17 cellular contexts compared by ENCODE assay signal in genomic region chr2:190935054-190935453, GRCh38. TPM values are rescaled to one million over a fixed set of nuclear protein-coding genes. Genes with fewer than 3 reads are reported as not detected.
A peak's percentile ranks its signal among the peaks of the same experiment; 100 is the strongest.
DNase-seq lines count a peak whose midpoint lies in the region; ATAC-seq, FAIRE-seq and TF ChIP-seq lines count a peak whose summit lies in the region.
"Had no signal": no experiment of that assay in that cellular context is flagged by ENCODE, and none has a peak within 500 bp of the region (broad histone marks: within the 10 kb centered on the region; RNA-seq: fewer than 3 reads in every experiment).

No MANE protein-coding gene starts in this region.

- H3K4me2 ChIP-seq in K562 (ENCODE audit: insufficient read depth, low read length): no peak overlapping the region
- H3K4me2 ChIP-seq: A549 had no signal

- TF ChIP-seq EP300 in K562 (IDR thresholded peaks at IDR 0.05; ENCODE audit: low read length): no peak

- no peaks in the 10 kb centered on the region for H3K27me3 ChIP-seq in HUES6 (ENCODE audit: control insufficient read depth, insufficient read depth, low read length)
- H3K27me3 ChIP-seq in K562 (ENCODE audit: control insufficient read depth in 2 of 2, insufficient read depth in 2 of 2, low read length in 2 of 2): no peaks in the 10 kb centered on the region
- no peaks in the 10 kb centered on the region for H3K27me3 ChIP-seq in pancreas
- H3K27me3 ChIP-seq: Peyer's patch, SJCRH30 had no signal

- peaks cover 46% of the 10 kb centered on the region for H3K4me1 ChIP-seq in HUES6 (ENCODE audit: control insufficient read depth, insufficient read depth, low read length)
- no peaks in the 10 kb centered on the region for H3K4me1 ChIP-seq in K562 (replicated peaks in 1 of 2; ENCODE audit: control insufficient read depth in 2 of 2, insufficient read depth in 2 of 2, low read length in 2 of 2)
- peaks cover 20 to 27% (median 26%) of the 10 kb centered on the region in 3 donors for H3K4me1 ChIP-seq in pancreas
- H3K4me1 ChIP-seq: Peyer's patch had no signal

- FAIRE-seq in G401.6 (lab: Jason Lieb, UNC): peak; percentile 88
- FAIRE-seq in K562 (lab: Jason Lieb, UNC): no peak
- FAIRE-seq in pancreas (lab: Jason Lieb, UNC): peak; percentile 81

- DNase-seq in K562 (ENCODE audit: extremely low read depth in 1 of 4, low spot score in 3 of 4): no peak
- DNase-seq in pancreas: no peak
- no peak for DNase-seq in NCI-H82 (lab: John Stamatoyannopoulos, UW)
- no peak for DNase-seq in globus pallidus (ENCODE audit: low spot score)
- no peak for DNase-seq in HCEC 1CT
- DNase-seq: DMS53, GF-D8, NCI-H1105 treated with DMSO at 0.1 percent for 48 hours, NCI-H2029 treated with DMSO at 0.1 percent for 48 hours, NCI-H226, NCI-H510A treated with DMSO at 0.1 percent for 48 hours, NCI-H748 treated with DMSO at 0.1 percent for 48 hours, Peyer's patch, SJCRH30 had no signal

- H3K9me1 ChIP-seq in K562 (ENCODE audit: control insufficient read depth, insufficient read depth, low read length): no peaks in the 10 kb centered on the region

- POLR2A ChIA-PET in K562 (lab: Yijun Ruan, JAX): no interaction called here

- H3K4me3 ChIP-seq in HUES6 (ENCODE audit: low read depth, low read length) (no peak overlapping the region), K562 (no peak overlapping the region), pancreas (no peak overlapping the region)
- H3K4me3 ChIP-seq: A549, Peyer's patch, SJCRH30 had no signal

- H3K9me3 ChIP-seq in HUES6 (ENCODE audit: control insufficient read depth, insufficient read depth, low read depth, low read length) (no peaks in the 10 kb centered on the region), K562 (replicated peaks; ENCODE audit: control insufficient read depth, insufficient read depth, low read depth, low read length) (no peaks in the 10 kb centered on the region), pancreas (no peaks in the 10 kb centered on the region)
- H3K9me3 ChIP-seq: A549, Peyer's patch, SJCRH30 had no signal

- H3K79me2 ChIP-seq in K562 (ENCODE audit: control insufficient read depth, insufficient read depth, low read length): no peaks in the 10 kb centered on the region

- H3K36me3 ChIP-seq in HUES6 (ENCODE audit: control insufficient read depth, insufficient read depth, low read length) (peaks cover 23% of the 10 kb centered on the region), K562 (ENCODE audit: control insufficient read depth, insufficient read depth, low read length) (peaks cover 28% of the 10 kb centered on the region), pancreas (peaks cover 0 to 6% (median 2%) of the 10 kb centered on the region in 3 donors)

- H3K9ac ChIP-seq in HUES6 (ENCODE audit: low read length): no peak overlapping the region
- no peak overlapping the region for H3K9ac ChIP-seq in K562 (ENCODE audit: insufficient read depth in 1 of 2, low read depth in 2 of 2, low read length in 2 of 2)

- CTCF ChIA-PET in K562 (lab: Yijun Ruan, JAX; ENCODE audit: low intra/inter-chr PET ratio): no interaction called here

- in situ Hi-C loops in K562 (cut with MboI): no loop called here

- no peak for TF ChIP-seq POLR2A in K562 (conservative IDR thresholded peaks at IDR 0.05)

- H4K20me1 ChIP-seq in K562 (replicated peaks; ENCODE audit: control insufficient read depth, insufficient read depth, low read length): no peaks in the 10 kb centered on the region

- TF ChIP-seq CTCF in K562 (IDR thresholded peaks at IDR 0.05 in 2 of 3, conservative IDR thresholded peaks at IDR 0.05 in 1 of 3; ENCODE audit: insufficient read depth in 2 of 3, low read depth in 1 of 3, low read length in 3 of 3) (no peak), pancreas (IDR thresholded peaks at IDR 0.05) (no peak)

- intact Hi-C loops in K562 (cut with micrococcal nuclease) (no loop called here), pancreas (cut with DNase I) (no loop called here)

- no peak for ATAC-seq in K562
- ATAC-seq in pancreas: no peak
- ATAC-seq: A549 had no signal

- no TSS peak for BruUV-seq in K562 (replicated peaks; lab: Mats Ljungman, UMichigan)

- H2AFZ ChIP-seq in K562 (ENCODE audit: low read depth, low read length): no peak overlapping the region

- no peak for TF ChIP-seq RAD21 in K562 (CRISPR knock-in tag; conservative IDR thresholded peaks at IDR 0.05 in 1 of 2, IDR thresholded peaks at IDR 0.05 in 1 of 2)

- H3K27ac ChIP-seq in HUES6 (ENCODE audit: low read depth, low read length) (peak overlapping the region; percentile 46; the same call in 1 of the 2 replicates), K562 (ENCODE audit: extremely low read depth, low read depth, low read length) (no peak overlapping the region), pancreas (no peak overlapping the region)
- H3K27ac ChIP-seq: A549, Peyer's patch, SJCRH30 had no signal

TF ChIP-seq in K562, 482 proteins besides CTCF, POLR2A, EP300 and RAD21:
- peak; percentile 56 for TF ChIP-seq CEBPB (tag; IDR thresholded peaks at IDR 0.05)
- no peak for TF ChIP-seq TRIM25 (IDR thresholded peaks at IDR 0.05; ENCODE audit: borderline replicate concordance)
- TF ChIP-seq PKNOX1 (IDR thresholded peaks at IDR 0.05): no peak
- TF ChIP-seq CEBPG (CRISPR knock-in tag; IDR thresholded peaks at IDR 0.05): no peak
- TF ChIP-seq CEBPG (tag; conservative IDR thresholded peaks at IDR 0.05 in 1 of 2, IDR thresholded peaks at IDR 0.05 in 1 of 2): peak in 1 of 2 experiments; percentile 65; a peak in 2 of 4 replicates

RNA-seq across cellular contexts. Expression of gene GLS, which starts 54.4 kb away (rescaled TPM):
- 87.7 and 267 TPM in 2 replicates for total RNA-seq in K562 (2011; cell fraction: chromatin; rRNA removed; ENCODE audit: low replicate concordance)
- 28.9 and 43.6 TPM in 2 replicates for total RNA-seq in K562 (2011; cell fraction: nucleolus; rRNA removed)
- total RNA-seq in K562 (2011; cell fraction: nucleoplasm; rRNA removed): 97.4 and 145 TPM in 2 replicates
- 60.8 and 63.2 TPM in 2 replicates for total RNA-seq in K562 (2014; rRNA removed)
- 77.5 and 84.1 TPM in 2 replicates for total RNA-seq in K562 (2014; rRNA removed; fragmentation: Illumina TruSeq; extraction: Trizol)
- 45.6 and 48.2 TPM in 2 replicates for total RNA-seq in K562 (2015; rRNA removed; fragmentation: Illumina TruSeq; extraction: Trizol)
- 60.2 and 71.3 TPM in 2 replicates for total RNA-seq in K562 (2021)
- 44.4 and 61.7 TPM in 2 replicates for polyA plus RNA-seq in K562 (2011; rRNA removed)
- 6.6 and 10.9 TPM in 2 replicates for polyA plus RNA-seq in K562 (2011; cell fraction: cytosol; rRNA removed)
- polyA plus RNA-seq in K562 (2011; cell fraction: nucleus; rRNA removed): 45.9 and 60.0 TPM in 2 replicates
- polyA plus RNA-seq in K562 (2012): 19.3 and 36.3 TPM in 2 replicates
- 31.9 and 36.7 TPM in 2 replicates for polyA plus RNA-seq in K562 (2014; fragmentation: Illumina TruSeq; extraction: Trizol)
- polyA plus RNA-seq in K562 (2014; fragmentation: Nextera tagmentation; extraction: Ambion mirVana): 10 to 100 TPM; 13.7 to 17.0 TPM
- 29.8 and 35.9 TPM in 2 replicates for polyA plus RNA-seq in K562 (2014; rRNA removed)
- 144 and 159 TPM in 2 replicates for polyA minus RNA-seq in K562 (2011; rRNA and poly(A)+ RNA removed)
- polyA minus RNA-seq in K562 (2011; cell fraction: cytosol; rRNA and poly(A)+ RNA removed): 27.4 and 44.4 TPM in 2 replicates
- 73.0 and 110 TPM in 2 replicates for polyA minus RNA-seq in K562 (2011; cell fraction: nucleus; rRNA and poly(A)+ RNA removed)
- 10 to 100 TPM; 30.4 to 84.4 (median 51.6) TPM for total RNA-seq in pancreas
- 10 to 100 TPM; 20.5 to 54.3 TPM for polyA plus RNA-seq in pancreas
